1 cellular context compared by ENCODE assay signal in genomic region chr20:36467076-36467999, GRCh38.
TF ChIP-seq lines count a peak whose summit lies in the region.

No MANE protein-coding gene starts in this region.

TF ChIP-seq in GM12878, 131 proteins besides CTCF, POLR2A, EP300 and RAD21 (continued from another document):
- TF ChIP-seq ZBTB40 (IDR thresholded peaks at IDR 0.05; ENCODE audit: borderline replicate concordance) (no peak), RUNX3 (IDR thresholded peaks at IDR 0.05; ENCODE audit: low read length) (0 out of 2 replicates have a peak, but pooled peaks have one; percentile 28), SMC3 (IDR thresholded peaks at IDR 0.05; ENCODE audit: borderline replicate concordance, low read length) (no peak), IKZF1 (conservative IDR thresholded peaks at IDR 0.05) (peak; percentile 66), DPF2 (IDR thresholded peaks at IDR 0.05) (peak; percentile 45)
- TF ChIP-seq, protein P1, sequence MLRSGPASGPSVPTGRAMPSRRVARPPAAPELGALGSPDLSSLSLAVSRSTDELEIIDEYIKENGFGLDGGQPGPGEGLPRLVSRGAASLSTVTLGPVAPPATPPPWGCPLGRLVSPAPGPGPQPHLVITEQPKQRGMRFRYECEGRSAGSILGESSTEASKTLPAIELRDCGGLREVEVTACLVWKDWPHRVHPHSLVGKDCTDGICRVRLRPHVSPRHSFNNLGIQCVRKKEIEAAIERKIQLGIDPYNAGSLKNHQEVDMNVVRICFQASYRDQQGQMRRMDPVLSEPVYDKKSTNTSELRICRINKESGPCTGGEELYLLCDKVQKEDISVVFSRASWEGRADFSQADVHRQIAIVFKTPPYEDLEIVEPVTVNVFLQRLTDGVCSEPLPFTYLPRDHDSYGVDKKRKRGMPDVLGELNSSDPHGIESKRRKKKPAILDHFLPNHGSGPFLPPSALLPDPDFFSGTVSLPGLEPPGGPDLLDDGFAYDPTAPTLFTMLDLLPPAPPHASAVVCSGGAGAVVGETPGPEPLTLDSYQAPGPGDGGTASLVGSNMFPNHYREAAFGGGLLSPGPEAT (IDR thresholded peaks at IDR 0.05; ENCODE audit: low read depth) = 0 out of 2 replicates have a peak, but pooled peaks have one; percentile 33
